Comparison of ENCODE assay signal across 9 cellular contexts in genomic region chr10:86389109-86389440, GRCh38. TPM values are rescaled to one million over a fixed set of nuclear protein-coding genes. Genes with fewer than 3 reads are reported as not detected.
A peak's percentile ranks its signal among the peaks of the same experiment; 100 is the strongest.
DNase-seq lines count a peak whose midpoint lies in the region; ATAC-seq, FAIRE-seq and TF ChIP-seq lines count a peak whose summit lies in the region.
"Not testable (repeated sequence)": the region's sequence is repeated elsewhere in the genome, so short reads cannot be mapped to it uniquely, and the experiment has no call there.
"Had no signal": no experiment of that assay in that cellular context is flagged by ENCODE, and none has a peak within 500 bp of the region (broad histone marks: within the 10 kb centered on the region; RNA-seq: fewer than 3 reads in every experiment).

No MANE protein-coding gene starts in this region.

- H3K27ac Mint-ChIP-seq in H9; activated CD4-positive, alpha-beta T cell treated with anti-CD3 and anti-CD28 coated beads, Interleukin-2, amount 10 ng/mL, durations not matched to agents 24 days and 14 days; endodermal cell; neural crest cell (ENCODE audit: unreplicated experiment); stimulated activated memory B cell treated with anti-CD40 and anti-IgM and Interleukin-4, amounts not matched to agents 10 μg/mL and 1 μg/mL and 100 μg/mL, for 72 hours: not testable (repeated sequence)
- H3K27ac Mint-ChIP-seq in astrocyte (ENCODE audit: unreplicated experiment) = peak overlapping the region; percentile 59
- H3K27ac Mint-ChIP-seq in immature natural killer cell = peak overlapping the region in 1 of 6 donors; percentile 29

- H3K14ac ChIP-seq in H9 (ENCODE audit: insufficient read depth, low read length) = not testable (repeated sequence)

- not testable (repeated sequence) for H3K4ac ChIP-seq in H9 (ENCODE audit: low read depth, low read length)

- not testable (repeated sequence) for H3K56ac ChIP-seq in H9 (ENCODE audit: insufficient read length, low read depth, low read length)

- CTCF ChIA-PET in A549 (lab: Yijun Ruan, JAX) = interaction anchor here (1.4 to 6.0 kb wide), 4 partner anchors 8 to 197 kb away, joined by 3 to 31 read pairs (median 7); no protein-coding TSS in a partner anchor

- H2BK20ac ChIP-seq in H9 (ENCODE audit: low read depth, low read length, poor library complexity, severe bottlenecking) = not testable (repeated sequence)

- H3K23ac ChIP-seq in H9 (ENCODE audit: insufficient read length, low read depth, low read length) = not testable (repeated sequence)

- H3K79me1 ChIP-seq in H9 (ENCODE audit: insufficient read depth, low read depth, low read length, poor library complexity, severe bottlenecking) = not testable (repeated sequence)

- H3K27ac ChIP-seq in A549 = peak overlapping the region; percentile 31 to 74; a peak in 4 of 6 replicates
- H3K27ac ChIP-seq in H9 (ENCODE audit: insufficient read length, low read depth, low read length); astrocyte (ENCODE audit: low read depth, low read length); endodermal cell (ENCODE audit: low read depth, low read length): not testable (repeated sequence)

- TF ChIP-seq CTCF in A549 (IDR thresholded peaks at IDR 0.05); H9 (conservative IDR thresholded peaks at IDR 0.05); astrocyte (IDR thresholded peaks at IDR 0.05; ENCODE audit: insufficient read depth, low read depth, low read length); endodermal cell (conservative IDR thresholded peaks at IDR 0.05); neural crest cell (conservative IDR thresholded peaks at IDR 0.05): not testable (repeated sequence)

- H3K9ac ChIP-seq in H9 (ENCODE audit: extremely low read depth, insufficient read length, low read length); astrocyte (ENCODE audit: low read length); endodermal cell (ENCODE audit: extremely low read depth, low read length, poor library complexity, severe bottlenecking): not testable (repeated sequence)

- not testable (repeated sequence) for H2AFZ ChIP-seq in H9 (ENCODE audit: low read length)
- H2AFZ ChIP-seq in astrocyte (ENCODE audit: low read depth, low read length) = peak overlapping the region; percentile 75

- H3K36me3 ChIP-seq in astrocyte (ENCODE audit: insufficient read depth, low read length); endodermal cell (ENCODE audit: control insufficient read depth, insufficient read depth, low read length): not testable (repeated sequence)

- not testable (repeated sequence) for H3K9me3 ChIP-seq in A549; H9 (ENCODE audit: control insufficient read depth, low read depth, low read length); astrocyte (ENCODE audit: insufficient read depth, low read depth, low read length); endodermal cell (ENCODE audit: control insufficient read depth, low read length)

- H3K36me3 Mint-ChIP-seq in H9 (ENCODE audit: insufficient read depth in 1 of 3, low read depth in 3 of 3); activated CD4-positive, alpha-beta T cell treated with anti-CD3 and anti-CD28 coated beads, Interleukin-2, amount 10 ng/mL, durations not matched to agents 24 days and 14 days (ENCODE audit: low read depth); astrocyte (ENCODE audit: low read depth, unreplicated experiment); endodermal cell (ENCODE audit: low read depth); immature natural killer cell; neural crest cell (ENCODE audit: low read depth); stimulated activated memory B cell treated with anti-CD40 and anti-IgM and Interleukin-4, amounts not matched to agents 10 μg/mL and 1 μg/mL and 100 μg/mL, for 72 hours: not testable (repeated sequence)

- not testable (repeated sequence) for ATAC-seq in A549; stimulated activated memory B cell treated with anti-CD40 and anti-IgM and Interleukin-4, amounts not matched to agents 10 μg/mL and 1 μg/mL and 100 μg/mL, for 72 hours

- not testable (repeated sequence) for H3T11ph ChIP-seq in H9 (ENCODE audit: low read length)

- H3K4me2 ChIP-seq in A549 (peak overlapping the region; percentile 67), H9 (ENCODE audit: insufficient read depth, insufficient read length, low read length) (peak overlapping the region; percentile 19), astrocyte (ENCODE audit: low read length) (peak overlapping the region; percentile 83)

- not testable (repeated sequence) for H2BK12ac ChIP-seq in H9 (ENCODE audit: insufficient read length, low read depth, low read length)

- H3K23me2 ChIP-seq in H9 (ENCODE audit: insufficient read length, low read depth, low read length, poor library complexity, severe bottlenecking) = not testable (repeated sequence)

- not testable (repeated sequence) for H3K18ac ChIP-seq in H9 (ENCODE audit: insufficient read length, low read depth, low read length)

- not testable (repeated sequence) for H3K4me1 ChIP-seq in A549; H9 (ENCODE audit: insufficient read depth, low read length); astrocyte (ENCODE audit: insufficient read depth, low read length); endodermal cell (ENCODE audit: control insufficient read depth, insufficient read depth, low read length)

- peak overlapping the region; percentile 39 for H3K4me3 ChIP-seq in A549
- peak overlapping the region; percentile 41 for H3K4me3 ChIP-seq in astrocyte (ENCODE audit: insufficient read depth, low read depth, low read length)
- H3K4me3 ChIP-seq in endodermal cell (ENCODE audit: low read length) = peak overlapping the region; percentile 71

- H3K4me3 Mint-ChIP-seq in H9 (peak overlapping the region; percentile 57 to 77), astrocyte (ENCODE audit: unreplicated experiment) (peak overlapping the region; percentile 75), endodermal cell (peak overlapping the region; percentile 51), immature natural killer cell (peak overlapping the region; percentile 53 to 92 (median 80)), neural crest cell (peak overlapping the region; percentile 59)
- peak overlapping the region; percentile 75 for H3K4me3 Mint-ChIP-seq in activated CD4-positive, alpha-beta T cell treated with anti-CD3 and anti-CD28 coated beads, Interleukin-2, amount 10 ng/mL, durations not matched to agents 24 days and 14 days
- H3K4me3 Mint-ChIP-seq in stimulated activated memory B cell treated with anti-CD40 and anti-IgM and Interleukin-4, amounts not matched to agents 10 μg/mL and 1 μg/mL and 100 μg/mL, for 72 hours = peak overlapping the region; percentile 70

- H2AK5ac ChIP-seq in H9 (ENCODE audit: insufficient read length, low read length) = not testable (repeated sequence)

- not testable (repeated sequence) for H4K91ac ChIP-seq in H9 (ENCODE audit: insufficient read length, low read depth, low read length)

- H2BK5ac ChIP-seq in H9 (ENCODE audit: insufficient read length, low read length) = not testable (repeated sequence)

- peaks cover 68% of the 10 kb centered on the region for H3K27me3 Mint-ChIP-seq in H9 (ENCODE audit: low read depth)
- H3K27me3 Mint-ChIP-seq in activated CD4-positive, alpha-beta T cell treated with anti-CD3 and anti-CD28 coated beads, Interleukin-2, amount 10 ng/mL, durations not matched to agents 24 days and 14 days = peaks cover 53% of the 10 kb centered on the region
- H3K27me3 Mint-ChIP-seq in astrocyte (ENCODE audit: low read depth, unreplicated experiment) = peaks cover 42% of the 10 kb centered on the region
- H3K27me3 Mint-ChIP-seq in endodermal cell (ENCODE audit: insufficient read depth) = peaks cover 54% of the 10 kb centered on the region
- H3K27me3 Mint-ChIP-seq in immature natural killer cell (ENCODE audit: low read depth in 3 of 3) = peaks cover 7 to 35% (median 11%) of the 10 kb centered on the region in 3 donors
- peaks cover 79% of the 10 kb centered on the region for H3K27me3 Mint-ChIP-seq in neural crest cell (ENCODE audit: low read depth)
- H3K27me3 Mint-ChIP-seq in stimulated activated memory B cell treated with anti-CD40 and anti-IgM and Interleukin-4, amounts not matched to agents 10 μg/mL and 1 μg/mL and 100 μg/mL, for 72 hours = peaks cover 77% of the 10 kb centered on the region

- TF ChIP-seq POLR2A in A549 (IDR thresholded peaks at IDR 0.05; ENCODE audit: low read length) = not testable (repeated sequence)

- not testable (repeated sequence) for H2BK120ac ChIP-seq in H9 (ENCODE audit: low read depth, low read length, poor library complexity, severe bottlenecking)

- not testable (repeated sequence) for H4K8ac ChIP-seq in H9 (replicated peaks; ENCODE audit: insufficient read length, low read depth, low read length)

- H3K79me2 ChIP-seq in H9 (ENCODE audit: insufficient read depth, low read length); astrocyte (ENCODE audit: insufficient read depth, low read length): not testable (repeated sequence)

- 80% methylated on average over 12 of the region's 12 CpGs for WGBS in A549 (ENCODE audit: missing lambda C conversion rate)
- WGBS in H9 (ENCODE audit: extremely low coverage, insufficient read length, low lambda C conversion rate) = no CpG with 5 or more reads among the region's 12 CpGs
- 85 to 90% methylated on average over 9 to 12 of the region's 12 CpGs for WGBS in endodermal cell (ENCODE audit: insufficient coverage in 1 of 2, insufficient read length in 1 of 2), 2 experiments

- not testable (repeated sequence) for H3K9me3 Mint-ChIP-seq in H9; activated CD4-positive, alpha-beta T cell treated with anti-CD3 and anti-CD28 coated beads, Interleukin-2, amount 10 ng/mL, durations not matched to agents 24 days and 14 days; astrocyte (ENCODE audit: unreplicated experiment); endodermal cell; immature natural killer cell; neural crest cell; stimulated activated memory B cell treated with anti-CD40 and anti-IgM and Interleukin-4, amounts not matched to agents 10 μg/mL and 1 μg/mL and 100 μg/mL, for 72 hours

- not testable (repeated sequence) for H2BK15ac ChIP-seq in H9 (ENCODE audit: low read depth, low read length)

- H4K5ac ChIP-seq in H9 (ENCODE audit: insufficient read length, low read depth, low read length) = not testable (repeated sequence)

- not testable (repeated sequence) for TF ChIP-seq RAD21 in A549 (conservative IDR thresholded peaks at IDR 0.05 in 1 of 2, IDR thresholded peaks at IDR 0.05 in 1 of 2)

- H3K4me1 Mint-ChIP-seq in H9 (peaks cover 15 to 29% of the 10 kb centered on the region in 2 experiments), endodermal cell (peaks cover 16% of the 10 kb centered on the region)
- H3K4me1 Mint-ChIP-seq in activated CD4-positive, alpha-beta T cell treated with anti-CD3 and anti-CD28 coated beads, Interleukin-2, amount 10 ng/mL, durations not matched to agents 24 days and 14 days; astrocyte (ENCODE audit: low read depth, unreplicated experiment); immature natural killer cell; neural crest cell: not testable (repeated sequence)
- H3K4me1 Mint-ChIP-seq in stimulated activated memory B cell treated with anti-CD40 and anti-IgM and Interleukin-4, amounts not matched to agents 10 μg/mL and 1 μg/mL and 100 μg/mL, for 72 hours = peaks cover 21% of the 10 kb centered on the region

- TF ChIP-seq EP300 in A549 (IDR thresholded peaks at IDR 0.05) = not testable (repeated sequence)

- intact Hi-C loops in activated CD4-positive, alpha-beta T cell treated with anti-CD3 and anti-CD28 coated beads, Interleukin-2, amount 10 ng/mL, durations not matched to agents 24 days and 14 days (cut with micrococcal nuclease) = not testable (repeated sequence)

- not testable (repeated sequence) for H3K27me3 ChIP-seq in H9 (ENCODE audit: insufficient read depth, low read length)
- H3K27me3 ChIP-seq in astrocyte (ENCODE audit: insufficient read depth, low read length) (peaks cover 12% of the 10 kb centered on the region), endodermal cell (ENCODE audit: control insufficient read depth, insufficient read depth, low read length, poor library complexity, severe bottlenecking) (peaks cover 13% of the 10 kb centered on the region)

- POLR2A ChIA-PET in A549 (lab: Yijun Ruan, JAX) = not testable (repeated sequence)

- FAIRE-seq in A549 (lab: Jason Lieb, UNC); astrocyte (lab: Jason Lieb, UNC): not testable (repeated sequence)

- H4K20me1 ChIP-seq in H9 (ENCODE audit: control insufficient read depth, insufficient read depth, insufficient read length); astrocyte (ENCODE audit: insufficient read depth, low read length): not testable (repeated sequence)

- not testable (repeated sequence) for DNase-seq in A549 (ENCODE audit: low read depth in 1 of 2, low spot score in 1 of 2); H9; activated CD4-positive, alpha-beta T cell treated with anti-CD3 and anti-CD28 coated beads, Interleukin-2, amount 10 ng/mL, durations not matched to agents 24 days and 14 days; astrocyte (ENCODE audit: low read depth); endodermal cell; immature natural killer cell; neural crest cell (ENCODE audit: low read depth, low spot score)

RNA-seq across cellular contexts. Expression of gene GRID1, which starts 22.5 kb away (rescaled TPM):
- polyA plus RNA-seq in A549 (2011; rRNA removed) = 0.30 and 0.49 TPM in 2 replicates
- 0.25 and 0.40 TPM in 2 replicates for polyA plus RNA-seq in A549 (2012; cell fraction: cytosol; rRNA removed)
- 0.35 and 0.43 TPM in 2 replicates for polyA plus RNA-seq in A549 (2012; cell fraction: nucleus; rRNA removed)
- polyA plus RNA-seq in A549 (2017; fragmentation: RNase III; extraction: RNeasy Plus Mini Kit Qiagen cat#74134 plus additional on column Dnase treatment) = 0.10 to 0.14 TPM (median 0.12 TPM) in 3 replicates
- polyA minus RNA-seq in A549 (2011; rRNA and poly(A)+ RNA removed) = 1.2 and 1.5 TPM in 2 replicates
- total RNA-seq in H9 (2021) = 0.35 TPM in 1 of 2 replicates, not detected in the other
- total RNA-seq in activated CD4-positive, alpha-beta T cell treated with anti-CD3 and anti-CD28 coated beads, Interleukin-2, amount 10 ng/mL, durations not matched to agents 24 days and 14 days = not detected in 2 replicates
- total RNA-seq in astrocyte = 0.48 and 0.75 TPM in 2 replicates
- total RNA-seq in endodermal cell = under 1 TPM; 0.13 to 0.53 TPM
- polyA plus RNA-seq in endodermal cell (2013, experiment 1 of 2) = 1.1 TPM
- 0.87 TPM for polyA plus RNA-seq in endodermal cell (2013, experiment 2 of 2)
- polyA plus RNA-seq in immature natural killer cell = not detected
- 1.1 and 1.2 TPM in 2 replicates for total RNA-seq in neural crest cell
- total RNA-seq: myocyte had no signal

Comparison
In these comparisons a context has a peak if more than half of its experiments do, and no peak if none do; other contexts are left out.
1. H3K4me2 ChIP-seq: peak in every context shown above with its lines; median percentile 83 in astrocyte; 67 in A549; 19 in H9.